Comparison of ENCODE assay signal across 9 cellular contexts in the genomic region with DNA sequence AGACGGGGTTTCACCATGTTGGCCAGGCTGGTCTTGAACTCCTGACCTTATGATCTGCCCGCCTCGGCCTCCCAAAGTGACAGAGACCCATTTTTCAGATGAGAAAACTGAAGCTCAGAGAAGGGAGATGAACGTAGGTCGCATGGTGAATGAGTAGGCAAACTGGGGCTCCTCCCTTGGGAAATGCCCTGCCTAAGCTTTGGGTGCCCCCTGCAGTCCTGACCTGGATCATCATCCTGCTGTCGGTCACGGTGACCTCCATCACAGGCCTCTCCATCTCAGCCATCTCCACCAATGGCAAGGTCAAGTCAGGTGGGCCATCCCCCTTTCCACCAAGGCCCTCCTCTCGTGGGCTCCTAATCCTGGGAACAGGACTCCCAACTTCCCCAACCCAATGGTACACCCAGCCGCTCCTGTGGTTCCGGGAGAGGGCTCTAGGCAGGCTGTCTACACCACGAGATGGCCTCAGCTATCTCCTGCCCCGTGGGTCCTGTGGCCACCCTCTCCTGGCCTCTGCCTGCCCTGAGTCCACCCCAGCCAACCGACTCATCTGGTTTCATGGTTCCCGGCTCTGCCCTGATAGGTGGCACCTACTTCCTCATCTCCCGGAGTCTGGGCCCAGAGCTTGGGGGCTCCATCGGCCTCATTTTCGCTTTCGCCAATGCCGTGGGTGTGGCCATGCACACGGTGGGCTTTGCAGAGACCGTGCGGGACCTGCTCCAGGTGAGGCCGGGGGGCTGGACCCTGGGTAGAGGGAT. TPM values are rescaled to one million over a fixed set of nuclear protein-coding genes. Genes with fewer than 3 reads are reported as not detected.
DNase-seq lines count a peak whose midpoint lies in the region; ATAC-seq and TF ChIP-seq lines count a peak whose summit lies in the region.
"Had no signal": no experiment of that assay in that cellular context is flagged by ENCODE, and none has a peak within 500 bp of the region (broad histone marks: within the 10 kb centered on the region; RNA-seq: fewer than 3 reads in every experiment).

No MANE protein-coding gene starts in this region.

- peaks cover 19% of the 10 kb centered on the region for H3K4me1 Mint-ChIP-seq in activated CD8-positive, alpha-beta memory T cell treated with anti-CD3 and anti-CD28 coated beads, Interleukin-2, amount 10 ng/mL, durations not matched to agents 7 days and 5 days

- TF ChIP-seq CTCF in NB4 (IDR thresholded peaks at IDR 0.05; ENCODE audit: low read depth, low read length) (peak; percentile 51), choroid plexus epithelial cell (conservative IDR thresholded peaks at IDR 0.05; ENCODE audit: low read depth, low read length) (peak; percentile 24)

- DNase-seq in activated CD8-positive, alpha-beta memory T cell treated with anti-CD3 and anti-CD28 coated beads, Interleukin-2, amount 10 ng/mL, durations not matched to agents 7 days and 5 days: peak; percentile 72
- DNase-seq in activated CD8-positive, alpha-beta memory T cell treated with anti-CD3 and anti-CD28 coated beads, Interleukin-2, amount 50 U/mL, for 4 hours: no peak
- DNase-seq in NB4 (ENCODE audit: low read depth) (peak; percentile 81), choroid plexus epithelial cell (ENCODE audit: low read depth) (peak; percentile 13)
- peak; percentile 15 for DNase-seq in stimulated activated CD8-positive, alpha-beta memory T cell treated with anti-CD3 and anti-CD28 coated beads, Interleukin-4, amount 100 ng/mL, for 24 hours (ENCODE audit: low read depth)

- CTCF ChIA-PET in activated CD8-positive, alpha-beta memory T cell treated with anti-CD3 and anti-CD28 coated beads, Interleukin-2, amount 10 ng/mL, durations not matched to agents 7 days and 5 days (lab: Charles Lee): interaction anchor here (0.9 to 8.5 kb wide), 31 partner anchors 10 to 316 kb away, joined by 3 to 82 read pairs (median 4); a partner anchor contains a TSS

- H3K9me3 Mint-ChIP-seq in activated CD8-positive, alpha-beta memory T cell treated with anti-CD3 and anti-CD28 coated beads, Interleukin-2, amount 10 ng/mL, durations not matched to agents 7 days and 5 days (ENCODE audit: low read depth): no peaks in the 10 kb centered on the region

- no peaks in the 10 kb centered on the region for H3K36me3 Mint-ChIP-seq in activated CD8-positive, alpha-beta memory T cell treated with anti-CD3 and anti-CD28 coated beads, Interleukin-2, amount 10 ng/mL, durations not matched to agents 7 days and 5 days

- no peak for TF ChIP-seq POLR2A in NB4 (IDR thresholded peaks at IDR 0.05; ENCODE audit: extremely low read depth, insufficient read length)

- H3K4me3 ChIP-seq in NB4 (ENCODE audit: low read depth, low read length) (no peak overlapping the region), choroid plexus epithelial cell (ENCODE audit: low read depth, low read length) (no peak overlapping the region)
- H3K4me3 ChIP-seq: skin epidermis had no signal

- peak; percentile 81 for ATAC-seq in activated CD8-positive, alpha-beta memory T cell treated with anti-CD3 and anti-CD28 coated beads, Interleukin-2, amount 10 ng/mL, durations not matched to agents 7 days and 5 days
- ATAC-seq in HG02970 (IDR thresholded peaks at IDR 0.05; ENCODE audit: low FRiP score, unreplicated experiment): no peak
- ATAC-seq in GM21825 (IDR thresholded peaks at IDR 0.05; ENCODE audit: unreplicated experiment): no peak
- ATAC-seq in GM18909 (IDR thresholded peaks at IDR 0.05; ENCODE audit: poor library complexity, unreplicated experiment): no peak

- H3K27me3 Mint-ChIP-seq in activated CD8-positive, alpha-beta memory T cell treated with anti-CD3 and anti-CD28 coated beads, Interleukin-2, amount 10 ng/mL, durations not matched to agents 7 days and 5 days: no peaks in the 10 kb centered on the region

- no peak overlapping the region for H3K27ac Mint-ChIP-seq in activated CD8-positive, alpha-beta memory T cell treated with anti-CD3 and anti-CD28 coated beads, Interleukin-2, amount 10 ng/mL, durations not matched to agents 7 days and 5 days

- H3K4me3 Mint-ChIP-seq in activated CD8-positive, alpha-beta memory T cell treated with anti-CD3 and anti-CD28 coated beads, Interleukin-2, amount 10 ng/mL, durations not matched to agents 7 days and 5 days: no peak overlapping the region

RNA-seq across cellular contexts. Expression of a gene that starts 4.7 kb away (rescaled TPM):
- not detected for total RNA-seq in activated CD8-positive, alpha-beta memory T cell treated with anti-CD3 and anti-CD28 coated beads, Interleukin-2, amount 10 ng/mL, durations not matched to agents 7 days and 5 days
